In the genomic region with DNA sequence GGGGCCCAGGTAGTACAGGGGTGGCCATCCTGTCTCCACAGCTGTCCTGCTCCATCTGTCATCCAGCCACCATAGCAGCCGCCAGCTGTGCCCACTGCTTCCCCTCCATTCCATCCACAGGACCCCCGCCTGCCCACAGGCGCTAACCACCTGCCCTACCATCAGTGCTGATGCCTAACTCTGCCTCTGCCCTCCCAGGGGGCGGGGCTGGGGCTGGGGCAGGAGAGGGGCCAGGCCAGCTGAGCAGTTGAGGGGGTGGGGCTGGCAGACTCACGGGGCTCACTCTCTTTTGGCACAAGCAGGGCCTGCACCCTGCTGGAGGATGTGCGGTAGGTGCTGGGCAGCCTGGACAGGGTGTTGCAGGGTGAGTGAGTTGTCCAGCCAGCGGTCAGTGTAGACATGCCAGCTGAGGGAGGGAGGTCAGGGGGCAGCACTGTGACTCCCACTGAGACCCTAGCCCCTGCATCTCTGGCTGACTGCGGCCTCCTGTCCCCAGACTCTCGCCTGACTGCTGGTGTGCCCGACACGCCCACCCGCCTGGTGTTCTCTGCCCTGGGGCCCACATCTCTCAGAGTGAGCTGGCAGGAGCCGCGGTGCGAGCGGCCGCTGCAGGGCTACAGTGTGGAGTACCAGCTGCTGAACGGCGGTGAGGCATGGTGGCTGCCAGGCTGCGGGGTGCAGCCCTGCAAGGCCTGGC, we compare ENCODE assay signal across 14 cellular contexts. TPM values are rescaled to one million over a fixed set of nuclear protein-coding genes. Genes with fewer than 3 reads are reported as not detected.
DNase-seq lines count a peak whose midpoint lies in the region; ATAC-seq, FAIRE-seq and TF ChIP-seq lines count a peak whose summit lies in the region.
"Had no signal": no experiment of that assay in that cellular context is flagged by ENCODE, and none has a peak within 500 bp of the region (broad histone marks: within the 10 kb centered on the region; RNA-seq: fewer than 3 reads in every experiment).

No MANE protein-coding gene starts in this region.

- no peaks in the 10 kb centered on the region for H4K20me1 ChIP-seq in OCI-LY7 (ENCODE audit: insufficient read depth, low read length)

- POLR2A ChIA-PET in OCI-LY7 (lab: Charles Lee), result no interaction called here

- H3K4me3 ChIP-seq in epithelial cell of esophagus (ENCODE audit: low read length), result no peak overlapping the region
- H3K4me3 ChIP-seq in gastrocnemius medialis, result no peak overlapping the region
- H3K4me3 ChIP-seq in OCI-LY7 (ENCODE audit: low read depth, low read length, poor library complexity, severe bottlenecking), result no peak overlapping the region
- H3K4me3 ChIP-seq: cardiac muscle cell, esophagus muscularis mucosa, uterus had no signal

- FAIRE-seq in urothelium cell line (lab: Jason Lieb, UNC), result peak; percentile 62

- H3K27ac ChIP-seq in gastrocnemius medialis, result no peak overlapping the region
- no peak overlapping the region for H3K27ac ChIP-seq in OCI-LY7 (ENCODE audit: low read depth, low read length, poor library complexity, severe bottlenecking)
- H3K27ac ChIP-seq: cardiac muscle cell, uterus had no signal

- CTCF ChIA-PET in OCI-LY7 (lab: Charles Lee; ENCODE audit: unreplicated experiment), result interaction anchor here (0.7 kb wide), 1 partner anchor 87 kb away, joined by 4 read pairs; no protein-coding TSS in a partner anchor

- no peak for TF ChIP-seq POLR2A in gastrocnemius medialis (IDR thresholded peaks at IDR 0.05)

- DNase-seq in Right ventricle myocardium inferior (ENCODE audit: missing footprints) (peak; percentile 59), cardiac septum (ENCODE audit: low spot score) (no peak), NCI-H524 (lab: John Stamatoyannopoulos, UW) (peak; percentile 75 to 84), epithelial cell of esophagus (ENCODE audit: low read depth) (peak; percentile 61), urothelium cell line (ENCODE audit: low spot score) (no peak), gastrocnemius medialis (no peak), OCI-LY7 (ENCODE audit: low spot score) (no peak)
- no peak for DNase-seq in NK-92 treated with Interleukin-12 subunit alpha and Interleukin-12 subunit beta, amount 100 ng/mL, for 24 hours (lab: John Stamatoyannopoulos, UW)
- DNase-seq: activated effector memory CD4-positive, alpha-beta T cell treated with Interleukin-2 at 50 U/mL for 16 hours; C1 segment of cervical spinal cord; NCI-H187 had no signal

- no peaks in the 10 kb centered on the region for H3K9me3 ChIP-seq in gastrocnemius medialis
- H3K9me3 ChIP-seq in OCI-LY7 (ENCODE audit: low read length), result no peaks in the 10 kb centered on the region
- H3K9me3 ChIP-seq: esophagus muscularis mucosa, uterus had no signal

- H2AFZ ChIP-seq in OCI-LY7 (ENCODE audit: low read length), result no peak overlapping the region

- H3K36me3 ChIP-seq in gastrocnemius medialis (no peaks in the 10 kb centered on the region), OCI-LY7 (ENCODE audit: insufficient read depth, low read length) (no peaks in the 10 kb centered on the region)
- H3K36me3 ChIP-seq: cardiac muscle cell, uterus had no signal

- in situ Hi-C loops in gastrocnemius medialis (cut with MboI; ENCODE audit: low sequenced_read_pairs in 4 of 4), result loop anchor here in 1 of 4 donors (25.0 kb wide), 1 partner anchor 132 kb away; a partner anchor contains a TSS

- no peak for ATAC-seq in Right ventricle myocardium inferior
- ATAC-seq in gastrocnemius medialis, result no peak

- no peaks in the 10 kb centered on the region for H3K9me2 ChIP-seq in OCI-LY7 (ENCODE audit: insufficient read depth, low read length)

- intact Hi-C loops in Right ventricle myocardium inferior (cut with DNase I), result loop anchor here (10.0 kb wide), 1 partner anchor 331 kb away; no protein-coding TSS in a partner anchor
- intact Hi-C loops in cardiac septum (cut with DNase I), result no loop called here
- intact Hi-C loops in gastrocnemius medialis (cut with DNase I; ENCODE audit: low total_unique reads), result no loop called here
- intact Hi-C loops in OCI-LY7 (cut with micrococcal nuclease; ENCODE audit: unreplicated experiment), result no loop called here

- H3K79me2 ChIP-seq in OCI-LY7 (ENCODE audit: insufficient read depth, low read depth, low read length), result no peaks in the 10 kb centered on the region

- H3K27me3 ChIP-seq in gastrocnemius medialis, result no peaks in the 10 kb centered on the region
- H3K27me3 ChIP-seq: cardiac muscle cell, esophagus muscularis mucosa, uterus had no signal

- H3K4me1 ChIP-seq in gastrocnemius medialis (peaks cover 6 to 9% of the 10 kb centered on the region in 2 donors), OCI-LY7 (ENCODE audit: insufficient read depth, low read length, poor library complexity, severe bottlenecking) (peaks cover 24% of the 10 kb centered on the region)

- BruUV-seq in OCI-LY7 (replicated peaks; lab: Mats Ljungman, UMichigan), result no TSS peak

- H3K4me2 ChIP-seq in OCI-LY7 (ENCODE audit: low read length), result no peak overlapping the region

- TF ChIP-seq CTCF in epithelial cell of esophagus (IDR thresholded peaks at IDR 0.05; ENCODE audit: insufficient read depth, low read depth, low read length, missing control alignments), result no peak
- no peak for TF ChIP-seq CTCF in gastrocnemius medialis (IDR thresholded peaks at IDR 0.05 in 4 of 5, conservative IDR thresholded peaks at IDR 0.05 in 1 of 5)
- no peak for TF ChIP-seq CTCF in OCI-LY7 (conservative IDR thresholded peaks at IDR 0.05; ENCODE audit: low read length)

RNA-seq across cellular contexts. Expression of a gene that starts 9.6 kb away (rescaled TPM):
- total RNA-seq in Right ventricle myocardium inferior (23.8 TPM), cardiac septum (11.5 TPM), gastrocnemius medialis (10 to 100 TPM in 2 of 4 donors, 1 to 10 TPM in 2; 8.7 to 18.3 (median 11.0) TPM), OCI-LY7 (2022) (74.8 and 76.5 TPM in 2 replicates)
- total RNA-seq in OCI-LY7 (2014; rRNA removed; shearing (Covaris generic)), result 88.2 and 99.4 TPM in 2 replicates

RNA-seq across cellular contexts. Expression of a gene that starts 29.3 kb away (rescaled TPM):
- total RNA-seq in Right ventricle myocardium inferior, result 16.0 TPM
- total RNA-seq in cardiac septum, result 16.8 TPM
- 10 to 100 TPM; 10.4 to 19.2 (median 13.1) TPM for total RNA-seq in gastrocnemius medialis
- total RNA-seq in OCI-LY7 (2014; rRNA removed; shearing (Covaris generic)), result 41.5 and 44.0 TPM in 2 replicates
- 67.6 and 77.3 TPM in 2 replicates for total RNA-seq in OCI-LY7 (2022)

RNA-seq across cellular contexts. Expression of a gene that starts 34.1 kb away (rescaled TPM):
- total RNA-seq in Right ventricle myocardium inferior, result 7.5 TPM
- total RNA-seq in cardiac septum, result 5.7 TPM
- total RNA-seq in gastrocnemius medialis, result 10 to 100 TPM in 1 of 4 donors, 1 to 10 TPM in 3; 3.6 to 20.2 (median 6.3) TPM
- total RNA-seq in OCI-LY7 (2014; rRNA removed; shearing (Covaris generic)), result 0.66 and 2.0 TPM in 2 replicates
- 1.9 and 3.9 TPM in 2 replicates for total RNA-seq in OCI-LY7 (2022)

Comparison
In these comparisons a context has a peak if more than half of its experiments do, and no peak if none do; other contexts are left out.
1. DNase-seq: peak in Right ventricle myocardium inferior (single experiment), NCI-H524 (2 of 2) and epithelial cell of esophagus (single experiment); none in cardiac septum (single experiment), urothelium cell line (single experiment), NK-92 treated with Interleukin-12 subunit alpha and Interleukin-12 subunit beta, amount 100 ng/mL, for 24 hours (single experiment), gastrocnemius medialis (0 of 2) and OCI-LY7 (single experiment).